ENCODE assay signal across 8 cellular contexts in genomic region chr1:42940851-42941639, GRCh38. TPM values are rescaled to one million over a fixed set of nuclear protein-coding genes. Genes with fewer than 3 reads are reported as not detected.
A peak's percentile ranks its signal among the peaks of the same experiment; 100 is the strongest.
DNase-seq lines count a peak whose midpoint lies in the region; ATAC-seq and TF ChIP-seq lines count a peak whose summit lies in the region.

No MANE protein-coding gene starts in this region.

- H3K4me1 ChIP-seq in lung (ENCODE audit: control insufficient read depth in 2 of 2, insufficient read depth in 2 of 2, low read length in 2 of 2): peaks cover 22 to 62% of the 10 kb centered on the region in 2 donors
- peaks cover 4 to 6% of the 10 kb centered on the region in 2 donors for H3K4me1 ChIP-seq in aorta (ENCODE audit: control insufficient read depth in 1 of 2, insufficient read depth in 2 of 2, low read length in 2 of 2)

- WGBS in lung, 2 donors: 41 to 63% methylated on average over 14 of the region's 14 CpGs
- WGBS in aorta, 2 donors: 12 to 18% methylated on average over 14 of the region's 14 CpGs

- TF ChIP-seq CTCF in C4-2B (conservative IDR thresholded peaks at IDR 0.05) (no peak), brain microvascular endothelial cell (IDR thresholded peaks at IDR 0.05; ENCODE audit: low read depth, low read length, missing control alignments) (no peak), lung (IDR thresholded peaks at IDR 0.05; ENCODE audit: control extremely low read depth, extremely low read depth) (no peak)

- in situ Hi-C loops in brain microvascular endothelial cell (cut with HindIII; ENCODE audit: low pct_ligation_motif_present, low sequenced_read_pairs): no loop called here

- H3K36me3 ChIP-seq in brain microvascular endothelial cell (replicated peaks) (peaks cover 23% of the 10 kb centered on the region), lung (ENCODE audit: control insufficient read depth in 2 of 2, insufficient read depth in 2 of 2, low read length in 2 of 2) (peaks cover 0 to 2% of the 10 kb centered on the region in 2 donors), aorta (ENCODE audit: control insufficient read depth in 1 of 2, insufficient read depth in 2 of 2, low read length in 1 of 2) (no peaks in the 10 kb centered on the region)

- ATAC-seq in lung (ENCODE audit: insufficient read depth, low FRiP score): no peak
- peak; percentile 70 for ATAC-seq in aorta (ENCODE audit: low FRiP score)
- ATAC-seq in HG02973 (IDR thresholded peaks at IDR 0.05; ENCODE audit: unreplicated experiment): no peak

- no peaks in the 10 kb centered on the region for H3K9me3 ChIP-seq in lung (ENCODE audit: control insufficient read depth in 2 of 2, insufficient read depth in 1 of 2, low read length in 1 of 2)
- no peaks in the 10 kb centered on the region for H3K9me3 ChIP-seq in aorta (ENCODE audit: control insufficient read depth, low read length)

- no peaks in the 10 kb centered on the region for H3K27me3 ChIP-seq in brain microvascular endothelial cell (replicated peaks)
- no peaks in the 10 kb centered on the region for H3K27me3 ChIP-seq in lung (ENCODE audit: control insufficient read depth, insufficient read depth)
- H3K27me3 ChIP-seq in aorta (ENCODE audit: control insufficient read depth in 1 of 2, insufficient read depth in 2 of 2, low read length in 1 of 2): no peaks in the 10 kb centered on the region

- peak overlapping the region; percentile 3 for H3K4me3 ChIP-seq in brain microvascular endothelial cell (ENCODE audit: low read depth, low read length)
- H3K4me3 ChIP-seq in lung: no peak overlapping the region
- H3K4me3 ChIP-seq in aorta (ENCODE audit: low read length in 2 of 2): no peak overlapping the region

- DNase-seq in M059J (ENCODE audit: low read depth) (peak; percentile 100), brain microvascular endothelial cell (peak; percentile 98), lung (ENCODE audit: low spot score) (no peak), aorta (peak; percentile 87 to 90), NCI-H146 (lab: John Stamatoyannopoulos, UW) (no peak), NCI-H1436 (lab: John Stamatoyannopoulos, UW) (no peak)

- intact Hi-C loops in aorta (cut with DNase I): loop anchor here in 1 of 2 donors (1.0 kb wide), 1 partner anchor 21 kb away; no protein-coding TSS in a partner anchor

- H3K27ac ChIP-seq in C4-2B (peak overlapping the region; percentile 99), brain microvascular endothelial cell (peak overlapping the region; percentile 94), lung (ENCODE audit: low read depth in 1 of 2, low read length in 1 of 2) (peak overlapping the region; percentile 68 to 82), aorta (ENCODE audit: low read depth in 1 of 2, low read length in 2 of 2) (peak overlapping the region; percentile 91 to 95)

RNA-seq across cellular contexts. Expression of gene SLC2A1, which starts 17.6 kb away (rescaled TPM):
- total RNA-seq in M059J (2014; rRNA removed; shearing (Covaris generic)): 218 and 274 TPM in 2 replicates
- total RNA-seq in lung: 100 to 1,000 TPM in 1 of 2 donors, 10 to 100 TPM in 1; 20.1 to 143 TPM
- 10 to 100 TPM in 1 of 2 donors, 1 to 10 TPM in 1; 9.5 to 37.1 TPM for polyA plus RNA-seq in lung
- total RNA-seq in aorta: 100 to 1,000 TPM in 1 of 2 donors, 10 to 100 TPM in 1; 87.7 to 124 TPM
- 10 to 100 TPM in 1 of 2 donors, 1 to 10 TPM in 1; 6.4 to 11.6 TPM for polyA plus RNA-seq in aorta

Comparison
In these comparisons a context has a peak if more than half of its experiments do, and no peak if none do; other contexts are left out.
1. DNase-seq: peak in M059J (single experiment), brain microvascular endothelial cell (single experiment) and aorta (2 of 2); none in lung (single experiment), NCI-H146 (single experiment) and NCI-H1436 (single experiment).
2. Peak in every context shown above with its lines, with median percentiles within 50 percentile points of each other: H3K27ac ChIP-seq.